In genomic region chr9:503331-503730, GRCh38 we compare ENCODE assay signal across 9 cellular contexts. TPM values are rescaled to one million over a fixed set of nuclear protein-coding genes. Genes with fewer than 3 reads are reported as not detected.
DNase-seq lines count a peak whose midpoint lies in the region; ATAC-seq and TF ChIP-seq lines count a peak whose summit lies in the region.
"Had no signal": no experiment of that assay in that cellular context is flagged by ENCODE, and none has a peak within 500 bp of the region (broad histone marks: within the 10 kb centered on the region; RNA-seq: fewer than 3 reads in every experiment).

No MANE protein-coding gene starts in this region.

- no peaks in the 10 kb centered on the region for H3K27me3 ChIP-seq in WERI-Rb-1 (ENCODE audit: insufficient read depth, low read depth, severe bottlenecking)

- H3K27me3 Mint-ChIP-seq in activated CD4-positive, alpha-beta T cell treated with anti-CD3 and anti-CD28 coated beads, Interleukin-2, amount 10 ng/mL, durations not matched to agents 7 days and 5 days, result peaks cover 48% of the 10 kb centered on the region
- H3K27me3 Mint-ChIP-seq in immature natural killer cell (ENCODE audit: low read depth in 3 of 3), result peaks cover 3 to 31% (median 19%) of the 10 kb centered on the region in 3 donors

- H3K27ac ChIP-seq in WERI-Rb-1, result peak overlapping the region; percentile 95

- H3K4me3 Mint-ChIP-seq in activated CD4-positive, alpha-beta T cell treated with anti-CD3 and anti-CD28 coated beads, Interleukin-2, amount 10 ng/mL, durations not matched to agents 7 days and 5 days, result peak overlapping the region; percentile 74
- peak overlapping the region; percentile 81 to 87 (median 82) for H3K4me3 Mint-ChIP-seq in immature natural killer cell
- H3K4me3 Mint-ChIP-seq in stimulated activated effector memory CD8-positive, alpha-beta T cell treated with anti-CD3 and anti-CD28 coated beads, Interleukin-12 subunit alpha, Interleukin-12 subunit beta, amount 100 ng/mL, for 72 hours, result peak overlapping the region; percentile 83

- TF ChIP-seq CTCF in WERI-Rb-1 (IDR thresholded peaks at IDR 0.05; ENCODE audit: low read depth, low read length), result no peak

- H3K4me1 Mint-ChIP-seq in activated CD4-positive, alpha-beta T cell treated with anti-CD3 and anti-CD28 coated beads, Interleukin-2, amount 10 ng/mL, durations not matched to agents 7 days and 5 days, result peaks cover 14% of the 10 kb centered on the region
- peaks cover 9 to 13% of the 10 kb centered on the region in 2 donors for H3K4me1 Mint-ChIP-seq in immature natural killer cell
- peaks cover 14% of the 10 kb centered on the region for H3K4me1 Mint-ChIP-seq in stimulated activated effector memory CD8-positive, alpha-beta T cell treated with anti-CD3 and anti-CD28 coated beads, Interleukin-12 subunit alpha, Interleukin-12 subunit beta, amount 100 ng/mL, for 72 hours

- no peaks in the 10 kb centered on the region for H3K9me3 Mint-ChIP-seq in activated CD4-positive, alpha-beta T cell treated with anti-CD3 and anti-CD28 coated beads, Interleukin-2, amount 10 ng/mL, durations not matched to agents 7 days and 5 days
- no peaks in the 10 kb centered on the region for H3K9me3 Mint-ChIP-seq in immature natural killer cell
- no peaks in the 10 kb centered on the region for H3K9me3 Mint-ChIP-seq in stimulated activated effector memory CD8-positive, alpha-beta T cell treated with anti-CD3 and anti-CD28 coated beads, Interleukin-12 subunit alpha, Interleukin-12 subunit beta, amount 100 ng/mL, for 72 hours

- no peak for DNase-seq in activated CD4-positive, alpha-beta T cell treated with anti-CD3 and anti-CD28 coated beads, Interleukin-2, amount 10 ng/mL, durations not matched to agents 7 days and 5 days
- DNase-seq in activated CD4-positive, alpha-beta T cell treated with anti-CD3 and anti-CD28 coated beads for 4 hours, result no peak
- no peak for DNase-seq in WERI-Rb-1
- DNase-seq in immature natural killer cell, result no peak
- no peak for DNase-seq in stimulated activated effector memory CD8-positive, alpha-beta T cell treated with anti-CD3 and anti-CD28 coated beads, Interleukin-12 subunit alpha, Interleukin-12 subunit beta, amount 100 ng/mL, for 72 hours (ENCODE audit: low spot score in 2 of 2)
- DNase-seq in stimulated activated CD4-positive, alpha-beta T cell treated with anti-CD3 and anti-CD28 coated beads, Interleukin-4, amount 100 ng/mL, for 4 hours, result no peak
- DNase-seq: NCI-H69 had no signal

- no peak for ATAC-seq in stimulated activated effector memory CD8-positive, alpha-beta T cell treated with anti-CD3 and anti-CD28 coated beads, Interleukin-12 subunit alpha, Interleukin-12 subunit beta, amount 100 ng/mL, for 72 hours
- ATAC-seq in HG03457 (IDR thresholded peaks at IDR 0.05; ENCODE audit: unreplicated experiment), result no peak
- ATAC-seq in HG02610 (IDR thresholded peaks at IDR 0.05; ENCODE audit: unreplicated experiment), result no peak

- peak overlapping the region; percentile 59 for H3K4me3 ChIP-seq in WERI-Rb-1 (ENCODE audit: low read depth, low read length)

- H3K27ac Mint-ChIP-seq in activated CD4-positive, alpha-beta T cell treated with anti-CD3 and anti-CD28 coated beads, Interleukin-2, amount 10 ng/mL, durations not matched to agents 7 days and 5 days, result no peak overlapping the region
- H3K27ac Mint-ChIP-seq in immature natural killer cell, result no peak overlapping the region
- peak overlapping the region; percentile 72 for H3K27ac Mint-ChIP-seq in stimulated activated effector memory CD8-positive, alpha-beta T cell treated with anti-CD3 and anti-CD28 coated beads, Interleukin-12 subunit alpha, Interleukin-12 subunit beta, amount 100 ng/mL, for 72 hours

- POLR2A ChIA-PET in activated CD4-positive, alpha-beta T cell treated with anti-CD3 and anti-CD28 coated beads, Interleukin-2, amount 10 ng/mL, durations not matched to agents 7 days and 5 days (lab: Charles Lee), result no interaction called here

- H3K36me3 ChIP-seq in WERI-Rb-1, result no peaks in the 10 kb centered on the region; the same call in 1 of the 2 replicates

- H3K36me3 Mint-ChIP-seq in activated CD4-positive, alpha-beta T cell treated with anti-CD3 and anti-CD28 coated beads, Interleukin-2, amount 10 ng/mL, durations not matched to agents 7 days and 5 days (ENCODE audit: low read depth), result no peaks in the 10 kb centered on the region
- H3K36me3 Mint-ChIP-seq in immature natural killer cell, result no peaks in the 10 kb centered on the region
- no peaks in the 10 kb centered on the region for H3K36me3 Mint-ChIP-seq in stimulated activated effector memory CD8-positive, alpha-beta T cell treated with anti-CD3 and anti-CD28 coated beads, Interleukin-12 subunit alpha, Interleukin-12 subunit beta, amount 100 ng/mL, for 72 hours

- CTCF ChIA-PET in activated CD4-positive, alpha-beta T cell treated with anti-CD3 and anti-CD28 coated beads, Interleukin-2, amount 10 ng/mL, durations not matched to agents 7 days and 5 days (lab: Charles Lee), result interaction anchor here (0.6 to 1.2 kb wide), 4 partner anchors 10 to 23 kb away, joined by 3 to 5 read pairs (median 4); no protein-coding TSS in a partner anchor

- peaks cover 2% of the 10 kb centered on the region for H3K9me3 ChIP-seq in WERI-Rb-1 (ENCODE audit: severe bottlenecking)

RNA-seq across cellular contexts. Expression of gene KANK1, which starts 1.2 kb away (rescaled TPM):
- 1 to 10 TPM; 2.2 to 2.4 TPM for total RNA-seq in activated CD4-positive, alpha-beta T cell treated with anti-CD3 and anti-CD28 coated beads, Interleukin-2, amount 10 ng/mL, durations not matched to agents 7 days and 5 days
- polyA plus RNA-seq in immature natural killer cell, result under 1 TPM in 2 of 3 donors, not detected in 1; 0.04 to 0.59 TPM
